23 cellular contexts compared by ENCODE assay signal in the genomic region with DNA sequence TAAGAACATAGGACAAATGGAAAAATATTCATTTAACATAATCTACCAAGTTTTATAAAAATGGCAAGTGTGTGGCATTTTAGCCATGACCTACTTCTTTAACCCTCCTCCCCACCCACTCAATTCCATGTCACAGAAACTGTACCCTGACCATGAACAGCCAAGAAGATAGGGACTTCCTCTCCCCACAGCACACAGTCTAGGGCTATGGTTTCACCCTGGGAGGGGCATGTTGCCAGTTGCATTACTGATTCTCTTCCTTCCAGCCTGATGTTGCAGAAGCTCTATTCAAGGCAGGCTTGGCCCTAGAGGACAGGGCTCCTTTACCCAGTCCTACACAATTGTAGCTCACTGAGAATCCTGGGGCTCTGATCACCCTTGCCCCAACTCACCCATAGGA.
DNase-seq lines count a peak whose midpoint lies in the region; ATAC-seq, FAIRE-seq and TF ChIP-seq lines count a peak whose summit lies in the region.
"Had no signal": no experiment of that assay in that cellular context is flagged by ENCODE, and none has a peak within 500 bp of the region (broad histone marks: within the 10 kb centered on the region; RNA-seq: fewer than 3 reads in every experiment).

No MANE protein-coding gene starts in this region.

- peak; percentile 66 for ATAC-seq in activated T-helper 17 cell treated with anti-CD3 and anti-CD28 coated beads, Interleukin-2, amount 50 U/mL, for 72 hours (replicated peaks)
- ATAC-seq in stimulated activated memory B cell treated with anti-CD40 and anti-IgM and Interleukin-4, amounts not matched to agents 10 μg/mL and 1 μg/mL and 100 μg/mL, for 72 hours, result peak; percentile 68
- ATAC-seq: PC-3 had no signal

- DNase-seq in activated CD4-positive, alpha-beta memory T cell treated with anti-CD3 and anti-CD28 coated beads for 36 hours, result peak; percentile 36
- DNase-seq in activated CD4-positive, alpha-beta memory T cell treated with anti-CD3 and anti-CD28 coated beads, Interleukin-2, amount 10 ng/mL, durations not matched to agents 7 days and 5 days, result no peak
- no peak for DNase-seq in GM12891 (ENCODE audit: insufficient read length, low spot score)
- DNase-seq in SW 1271 (lab: John Stamatoyannopoulos, UW), result no peak
- DNase-seq in NCI-H2081 treated with DMSO at 0.1 percent for 48 hours (lab: John Stamatoyannopoulos, UW), result no peak
- no peak for DNase-seq in NCI-H187 (lab: John Stamatoyannopoulos, UW)
- DNase-seq: activated CD4-positive, alpha-beta T cell treated with anti-CD3 and anti-CD28 coated beads for 48 hours; activated CD8-positive, alpha-beta memory T cell treated with anti-CD3 and anti-CD28 coated beads, Interleukin-2, amount 50 U/mL, for 48 hours; activated effector memory CD4-positive, alpha-beta T cell treated with anti-CD3 and anti-CD28 coated beads, Interleukin-2, amount 50 U/mL, for 16 hours; NCI-H146; NCI-H2171; NCI-H510A; NK-92 treated with Interleukin-12 subunit alpha and Interleukin-12 subunit beta, amount 100 ng/mL, for 24 hours; PC-3; stimulated activated CD4-positive, alpha-beta T cell treated with anti-CD3 and anti-CD28 coated beads, Interleukin-15, amount 100 ng/mL, for 24 hours had no signal

- H3K27ac Mint-ChIP-seq in activated CD4-positive, alpha-beta memory T cell treated with anti-CD3 and anti-CD28 coated beads for 36 hours, result no peak overlapping the region
- no peak overlapping the region for H3K27ac Mint-ChIP-seq in activated CD4-positive, alpha-beta memory T cell treated with anti-CD3 and anti-CD28 coated beads, Interleukin-2, amount 10 ng/mL, durations not matched to agents 7 days and 5 days
- peak overlapping the region; percentile 88 for H3K27ac Mint-ChIP-seq in activated T-helper 17 cell treated with anti-CD3 and anti-CD28 coated beads, Interleukin-2, amount 50 U/mL, for 72 hours
- H3K27ac Mint-ChIP-seq in stimulated activated memory B cell treated with anti-CD40 and anti-IgM and Interleukin-4, amounts not matched to agents 10 μg/mL and 1 μg/mL and 100 μg/mL, for 72 hours, result no peak overlapping the region
- H3K27ac Mint-ChIP-seq: progenitor cell of endocrine pancreas; stimulated activated naive CD8-positive, alpha-beta T cell treated with anti-CD3 and anti-CD28 coated beads, Interleukin-15, Interleukin-2, amounts not matched to agents 100 ng/mL and 50 ng/mL, for 24 hours had no signal

- POLR2A ChIA-PET in activated CD4-positive, alpha-beta memory T cell treated with anti-CD3 and anti-CD28 coated beads for 36 hours (lab: Charles Lee), result no interaction called here
- POLR2A ChIA-PET in activated CD4-positive, alpha-beta memory T cell treated with anti-CD3 and anti-CD28 coated beads, Interleukin-2, amount 10 ng/mL, durations not matched to agents 7 days and 5 days (lab: Charles Lee), result no interaction called here

- H3K4me1 Mint-ChIP-seq in activated CD4-positive, alpha-beta memory T cell treated with anti-CD3 and anti-CD28 coated beads for 36 hours (ENCODE audit: low read depth), result peaks cover 26% of the 10 kb centered on the region
- H3K4me1 Mint-ChIP-seq in activated CD4-positive, alpha-beta memory T cell treated with anti-CD3 and anti-CD28 coated beads, Interleukin-2, amount 10 ng/mL, durations not matched to agents 7 days and 5 days, result peaks cover 33% of the 10 kb centered on the region
- peaks cover 25% of the 10 kb centered on the region for H3K4me1 Mint-ChIP-seq in activated T-helper 17 cell treated with anti-CD3 and anti-CD28 coated beads, Interleukin-2, amount 50 U/mL, for 72 hours
- H3K4me1 Mint-ChIP-seq in stimulated activated memory B cell treated with anti-CD40 and anti-IgM and Interleukin-4, amounts not matched to agents 10 μg/mL and 1 μg/mL and 100 μg/mL, for 72 hours, result peaks cover 15% of the 10 kb centered on the region
- H3K4me1 Mint-ChIP-seq: central memory CD8-positive, alpha-beta T cell had no signal

- H3K4me3 Mint-ChIP-seq in activated CD4-positive, alpha-beta memory T cell treated with anti-CD3 and anti-CD28 coated beads for 36 hours, result no peak overlapping the region
- no peak overlapping the region for H3K4me3 Mint-ChIP-seq in activated CD4-positive, alpha-beta memory T cell treated with anti-CD3 and anti-CD28 coated beads, Interleukin-2, amount 10 ng/mL, durations not matched to agents 7 days and 5 days
- peak overlapping the region; percentile 32 for H3K4me3 Mint-ChIP-seq in activated T-helper 17 cell treated with anti-CD3 and anti-CD28 coated beads, Interleukin-2, amount 50 U/mL, for 72 hours
- no peak overlapping the region for H3K4me3 Mint-ChIP-seq in stimulated activated memory B cell treated with anti-CD40 and anti-IgM and Interleukin-4, amounts not matched to agents 10 μg/mL and 1 μg/mL and 100 μg/mL, for 72 hours
- H3K4me3 Mint-ChIP-seq: central memory CD8-positive, alpha-beta T cell; stimulated activated naive CD8-positive, alpha-beta T cell treated with anti-CD3 and anti-CD28 coated beads, Interleukin-15, Interleukin-2, amounts not matched to agents 100 ng/mL and 50 ng/mL, for 24 hours had no signal

- FAIRE-seq in GM12891 (lab: Jason Lieb, UNC), result peak; percentile 60
- FAIRE-seq: A204.1, frontal cortex, G401.6 had no signal

- CTCF ChIA-PET in activated CD4-positive, alpha-beta memory T cell treated with anti-CD3 and anti-CD28 coated beads for 36 hours (lab: Charles Lee), result no interaction called here
- CTCF ChIA-PET in activated CD4-positive, alpha-beta memory T cell treated with anti-CD3 and anti-CD28 coated beads, Interleukin-2, amount 10 ng/mL, durations not matched to agents 7 days and 5 days (lab: Charles Lee), result no interaction called here

- H3K27me3 Mint-ChIP-seq in activated CD4-positive, alpha-beta memory T cell treated with anti-CD3 and anti-CD28 coated beads for 36 hours, result peaks cover 3% of the 10 kb centered on the region
- H3K27me3 Mint-ChIP-seq in activated CD4-positive, alpha-beta memory T cell treated with anti-CD3 and anti-CD28 coated beads, Interleukin-2, amount 10 ng/mL, durations not matched to agents 7 days and 5 days, result no peaks in the 10 kb centered on the region
- peaks cover 2% of the 10 kb centered on the region for H3K27me3 Mint-ChIP-seq in activated T-helper 17 cell treated with anti-CD3 and anti-CD28 coated beads, Interleukin-2, amount 50 U/mL, for 72 hours
- H3K27me3 Mint-ChIP-seq in stimulated activated memory B cell treated with anti-CD40 and anti-IgM and Interleukin-4, amounts not matched to agents 10 μg/mL and 1 μg/mL and 100 μg/mL, for 72 hours, result no peaks in the 10 kb centered on the region
- H3K27me3 Mint-ChIP-seq: stimulated activated naive CD8-positive, alpha-beta T cell treated with anti-CD3 and anti-CD28 coated beads, Interleukin-15, Interleukin-2, amounts not matched to agents 100 ng/mL and 50 ng/mL, for 24 hours had no signal

- no peaks in the 10 kb centered on the region for H3K36me3 Mint-ChIP-seq in activated CD4-positive, alpha-beta memory T cell treated with anti-CD3 and anti-CD28 coated beads for 36 hours
- no peaks in the 10 kb centered on the region for H3K36me3 Mint-ChIP-seq in activated CD4-positive, alpha-beta memory T cell treated with anti-CD3 and anti-CD28 coated beads, Interleukin-2, amount 10 ng/mL, durations not matched to agents 7 days and 5 days (ENCODE audit: low read depth)
- no peaks in the 10 kb centered on the region for H3K36me3 Mint-ChIP-seq in activated T-helper 17 cell treated with anti-CD3 and anti-CD28 coated beads, Interleukin-2, amount 50 U/mL, for 72 hours (ENCODE audit: low read depth)
- no peaks in the 10 kb centered on the region for H3K36me3 Mint-ChIP-seq in stimulated activated memory B cell treated with anti-CD40 and anti-IgM and Interleukin-4, amounts not matched to agents 10 μg/mL and 1 μg/mL and 100 μg/mL, for 72 hours

- no peaks in the 10 kb centered on the region for H3K9me3 Mint-ChIP-seq in activated CD4-positive, alpha-beta memory T cell treated with anti-CD3 and anti-CD28 coated beads for 36 hours
- peaks cover 2% of the 10 kb centered on the region for H3K9me3 Mint-ChIP-seq in activated CD4-positive, alpha-beta memory T cell treated with anti-CD3 and anti-CD28 coated beads, Interleukin-2, amount 10 ng/mL, durations not matched to agents 7 days and 5 days
- no peaks in the 10 kb centered on the region for H3K9me3 Mint-ChIP-seq in activated T-helper 17 cell treated with anti-CD3 and anti-CD28 coated beads, Interleukin-2, amount 50 U/mL, for 72 hours
- no peaks in the 10 kb centered on the region for H3K9me3 Mint-ChIP-seq in stimulated activated memory B cell treated with anti-CD40 and anti-IgM and Interleukin-4, amounts not matched to agents 10 μg/mL and 1 μg/mL and 100 μg/mL, for 72 hours
- H3K9me3 Mint-ChIP-seq: central memory CD8-positive, alpha-beta T cell; stimulated activated naive CD8-positive, alpha-beta T cell treated with anti-CD3 and anti-CD28 coated beads, Interleukin-15, Interleukin-2, amounts not matched to agents 100 ng/mL and 50 ng/mL, for 24 hours had no signal

- TF ChIP-seq POLR2A in GM12891 (IDR thresholded peaks at IDR 0.05; ENCODE audit: low read depth, low read length), result no peak

- intact Hi-C loops in activated CD4-positive, alpha-beta memory T cell treated with anti-CD3 and anti-CD28 coated beads for 36 hours (cut with micrococcal nuclease), result loop anchor here (10.0 kb wide), 1 partner anchor 335 kb away; no protein-coding TSS in a partner anchor

TF ChIP-seq in GM12891, 5 proteins besides CTCF, POLR2A, EP300 and RAD21:
- TF ChIP-seq TAF1 (IDR thresholded peaks at IDR 0.05; ENCODE audit: low read depth, low read length) (no peak), POLR2AphosphoS5 (IDR thresholded peaks at IDR 0.05; ENCODE audit: low read depth, low read length) (no peak), PAX5 (IDR thresholded peaks at IDR 0.05; ENCODE audit: insufficient read depth, low read length, severe bottlenecking) (no peak), SPI1 (IDR thresholded peaks at IDR 0.05; ENCODE audit: low read depth, low read length) (peak; percentile 57), POU2F2 (IDR thresholded peaks at IDR 0.05; ENCODE audit: low read depth, low read length) (no peak)
